In genomic region chr11:34587282-34587677, GRCh38 we compare ENCODE assay signal across 2 cellular contexts.
TF ChIP-seq lines count a peak whose summit lies in the region.

No MANE protein-coding gene starts in this region.

TF ChIP-seq in A549, 52 proteins besides CTCF, POLR2A, EP300 and RAD21:
- TF ChIP-seq CHD2 (IDR thresholded peaks at IDR 0.05; ENCODE audit: low read length, partially characterized antibody) (no peak), ZFP36 (IDR thresholded peaks at IDR 0.05; ENCODE audit: borderline replicate concordance, partially characterized antibody) (peak; percentile 32), FOXS1 (CRISPR knock-in tag; IDR thresholded peaks at IDR 0.05) (no peak), HOXA7 (CRISPR knock-in tag; IDR thresholded peaks at IDR 0.05) (no peak), CEBPB (IDR thresholded peaks at IDR 0.05) (0 out of 4 replicates have a peak, but pooled peaks of 1 of the 2 experiments have one; percentile 24), HMGXB4 (CRISPR knock-in tag; IDR thresholded peaks at IDR 0.05; ENCODE audit: borderline replicate concordance) (no peak)
TF ChIP-seq in A549: peak in this region for 2.

TF ChIP-seq in IMR-90, 13 proteins besides CTCF, POLR2A, EP300 and RAD21:
- TF ChIP-seq FOS (IDR thresholded peaks at IDR 0.05; ENCODE audit: low read depth, low read length) (no peak), NFE2L2 (IDR thresholded peaks at IDR 0.05; ENCODE audit: low read depth, low read length) (no peak), RCOR1 (IDR thresholded peaks at IDR 0.05; ENCODE audit: insufficient replicate concordance, low read length) (no peak), BHLHE40 (IDR thresholded peaks at IDR 0.05; ENCODE audit: low read depth, low read length) (no peak), CEBPB (IDR thresholded peaks at IDR 0.05; ENCODE audit: low read depth, low read length) (no peak), USF2 (IDR thresholded peaks at IDR 0.05; ENCODE audit: low read depth, low read length) (no peak), SMC3 (IDR thresholded peaks at IDR 0.05; ENCODE audit: low read depth, low read length) (no peak), ELK1 (IDR thresholded peaks at IDR 0.05; ENCODE audit: borderline replicate concordance, low read depth, low read length) (no peak), MAZ (IDR thresholded peaks at IDR 0.05; ENCODE audit: borderline replicate concordance, low read depth, low read length) (no peak), MXI1 (IDR thresholded peaks at IDR 0.05; ENCODE audit: borderline replicate concordance, low read depth, low read length) (no peak), MAFK (IDR thresholded peaks at IDR 0.05; ENCODE audit: low read depth, low read length) (no peak), CHD1 (IDR thresholded peaks at IDR 0.05; ENCODE audit: low read depth, low read length) (no peak), RFX5 (IDR thresholded peaks at IDR 0.05; ENCODE audit: low read depth, low read length) (no peak)
TF ChIP-seq in IMR-90: peak in this region for 0.
